ENCODE assay signal across 22 cellular contexts in genomic region chr11:64715756-64716470, GRCh38. TPM values are rescaled to one million over a fixed set of nuclear protein-coding genes. Genes with fewer than 3 reads are reported as not detected.
"Had no signal": no experiment of that assay in that cellular context is flagged by ENCODE, and none has a peak within 500 bp of the region (broad histone marks: within the 10 kb centered on the region; RNA-seq: fewer than 3 reads in every experiment).

No MANE protein-coding gene starts in this region.

- DNase-seq: activated gamma-delta T cell treated with Interleukin-2 at 50 U/mL for 16 hours; activated T-cell treated with anti-CD3 and anti-CD28 coated beads, Interleukin-2, amount 50 U/mL, for 1 hour; brain microvascular endothelial cell; caudate nucleus; effector memory CD4-positive, alpha-beta T cell; foreskin melanocyte; immature natural killer cell; lower lobe of right lung; naive B cell; stimulated activated CD4-positive, alpha-beta T cell treated with anti-CD3 and anti-CD28 coated beads, Interleukin-12 subunit alpha, Interleukin-12 subunit beta, amount 100 ng/mL, for 4 hours; T-helper 9 cell; tibial artery had no signal

- H3K36me3 ChIP-seq: brain microvascular endothelial cell, lower lobe of right lung, ovary, prostate gland, tibial artery had no signal

- H3K4me3 ChIP-seq: hepatocyte, lower lobe of right lung, ovary, prostate gland, tibial artery had no signal

- H3K4me2 ChIP-seq: hepatocyte had no signal

- H2AFZ ChIP-seq: hepatocyte had no signal

- H3K27ac ChIP-seq: brain microvascular endothelial cell, hepatocyte, lower lobe of right lung, ovary, prostate gland, tibial artery had no signal

- H3K4me1 ChIP-seq: lower lobe of right lung, prostate gland had no signal

- H3K9me3 ChIP-seq: lower lobe of right lung, ovary, prostate gland, tibial artery had no signal

- FAIRE-seq: colon had no signal

- H3K27me3 ChIP-seq: ovary had no signal

- H3K79me2 ChIP-seq: hepatocyte had no signal

- ATAC-seq: activated naive CD4-positive, alpha-beta T cell treated with anti-CD3 and anti-CD28 coated beads, Interleukin-2, amount 50 U/mL, for 72 hours; esophagus mucosa; left lobe of liver; lower lobe of right lung; WTC11 had no signal

RNA-seq across cellular contexts. Expression of gene NRXN2, which starts 7.1 kb away (rescaled TPM):
- total RNA-seq: dermis microvascular lymphatic vessel endothelial cell, kidney epithelial cell had no signal
